ENCODE assay signal across 2 cellular contexts in genomic region chr4:41207330-41207831, GRCh38.
A peak's percentile ranks its signal among the peaks of the same experiment; 100 is the strongest.
TF ChIP-seq lines count a peak whose summit lies in the region.

No MANE protein-coding gene starts in this region.

TF ChIP-seq in HCT116, 20 proteins besides CTCF, POLR2A, EP300 and RAD21:
- TF ChIP-seq ATF3 (IDR thresholded peaks at IDR 0.05): no peak
- TF ChIP-seq SIN3A (IDR thresholded peaks at IDR 0.05; ENCODE audit: low read depth): no peak
- TF ChIP-seq SRF (IDR thresholded peaks at IDR 0.05; ENCODE audit: low read depth): no peak
- no peak for TF ChIP-seq TCF7L2 (IDR thresholded peaks at IDR 0.05; ENCODE audit: borderline replicate concordance, extremely low read depth, insufficient read depth, insufficient read length)
- no peak for TF ChIP-seq ZFX (IDR thresholded peaks at IDR 0.05)
- no peak for TF ChIP-seq CEBPB (IDR thresholded peaks at IDR 0.05; ENCODE audit: low read depth)
- TF ChIP-seq ELF1 (IDR thresholded peaks at IDR 0.05; ENCODE audit: borderline replicate concordance, low read depth): no peak
- no peak for TF ChIP-seq REST (IDR thresholded peaks at IDR 0.05; ENCODE audit: low read depth)
- no peak for TF ChIP-seq SP1 (IDR thresholded peaks at IDR 0.05; ENCODE audit: low read depth)
- no peak for TF ChIP-seq POLR2AphosphoS5 (IDR thresholded peaks at IDR 0.05; ENCODE audit: low read depth, low read length)
- TF ChIP-seq EGR1 (IDR thresholded peaks at IDR 0.05; ENCODE audit: low read depth): no peak

TF ChIP-seq in K562, 482 proteins besides CTCF, POLR2A, EP300 and RAD21 (continues in another document):
- TF ChIP-seq PURB (CRISPR knock-in tag; IDR thresholded peaks at IDR 0.05; ENCODE audit: low read depth): no peak
- TF ChIP-seq ZMIZ1 (IDR thresholded peaks at IDR 0.05; ENCODE audit: low read depth in 2 of 2, low read length in 2 of 2): no peak
- TF ChIP-seq USF2 (CRISPR knock-in tag; IDR thresholded peaks at IDR 0.05): no peak
- no peak for TF ChIP-seq ATF6 (CRISPR knock-in tag; IDR thresholded peaks at IDR 0.05)
- TF ChIP-seq STAT6 (CRISPR knock-in tag; IDR thresholded peaks at IDR 0.05): no peak
- peak; percentile 11 for TF ChIP-seq PRDM10 (IDR thresholded peaks at IDR 0.05; ENCODE audit: partially characterized antibody)
- TF ChIP-seq JUND (IDR thresholded peaks at IDR 0.05; ENCODE audit: borderline replicate concordance, low read depth, low read length): peak; percentile 44; the same call in 1 of the 2 replicates
- TF ChIP-seq JUND (tag; IDR thresholded peaks at IDR 0.05; ENCODE audit: borderline replicate concordance, low read depth, low read length): peak; percentile 69; the same call in 1 of the 3 replicates
- no peak for TF ChIP-seq ZNF384 (IDR thresholded peaks at IDR 0.05; ENCODE audit: low read depth, low read length)
- TF ChIP-seq ZKSCAN3 (CRISPR knock-in tag; IDR thresholded peaks at IDR 0.05): no peak
- no peak for TF ChIP-seq LEF1 (IDR thresholded peaks at IDR 0.05)
- no peak for TF ChIP-seq PHB2 (IDR thresholded peaks at IDR 0.05; ENCODE audit: low read depth)
- TF ChIP-seq WHSC1 (IDR thresholded peaks at IDR 0.05; ENCODE audit: low read length): no peak
- no peak for TF ChIP-seq SAFB2 (IDR thresholded peaks at IDR 0.05; ENCODE audit: borderline replicate concordance, low read depth, low read length, severe bottlenecking)
- no peak for TF ChIP-seq MCM5 (IDR thresholded peaks at IDR 0.05; ENCODE audit: low read depth)
- TF ChIP-seq TGIF2 (CRISPR knock-in tag; IDR thresholded peaks at IDR 0.05): no peak
- TF ChIP-seq ATF3 (IDR thresholded peaks at IDR 0.05): peak; percentile 26; the same call in 1 of the 2 replicates
- TF ChIP-seq ATF3 (CRISPR knock-in tag; conservative IDR thresholded peaks at IDR 0.05): no peak
- TF ChIP-seq ZNF165 (CRISPR knock-in tag; IDR thresholded peaks at IDR 0.05; ENCODE audit: borderline replicate concordance): no peak
- no peak for TF ChIP-seq ZNF639 (CRISPR knock-in tag; conservative IDR thresholded peaks at IDR 0.05 in 1 of 2, IDR thresholded peaks at IDR 0.05 in 1 of 2)
- TF ChIP-seq ILF3 (IDR thresholded peaks at IDR 0.05; ENCODE audit: borderline replicate concordance): no peak
- no peak for TF ChIP-seq ETV6 (IDR thresholded peaks at IDR 0.05; ENCODE audit: borderline replicate concordance in 1 of 2, low read depth in 2 of 2, low read length in 1 of 2)
- TF ChIP-seq ETV6 (CRISPR knock-in tag; IDR thresholded peaks at IDR 0.05; ENCODE audit: borderline replicate concordance): no peak
- TF ChIP-seq DIDO1 (tag; IDR thresholded peaks at IDR 0.05; ENCODE audit: low read depth): no peak
- no peak for TF ChIP-seq NEUROD1 (IDR thresholded peaks at IDR 0.05; ENCODE audit: borderline replicate concordance, low read depth, low read length, partially characterized antibody)
- TF ChIP-seq L3MBTL2 (IDR thresholded peaks at IDR 0.05): peak; percentile 29; the same call in 1 of the 2 replicates
- TF ChIP-seq ZNF174 (CRISPR knock-in tag; IDR thresholded peaks at IDR 0.05): no peak
- no peak for TF ChIP-seq HNRNPK (IDR thresholded peaks at IDR 0.05; ENCODE audit: low read depth, low read length, poor library complexity, severe bottlenecking)
- TF ChIP-seq TAF7 (tag; IDR thresholded peaks at IDR 0.05): no peak
- TF ChIP-seq CEBPZ (IDR thresholded peaks at IDR 0.05; ENCODE audit: borderline replicate concordance, low read depth, low read length): no peak
- TF ChIP-seq VEZF1 (CRISPR knock-in tag; IDR thresholded peaks at IDR 0.05): no peak
- TF ChIP-seq OTX1 (CRISPR knock-in tag; IDR thresholded peaks at IDR 0.05): no peak
- no peak for TF ChIP-seq MTF1 (CRISPR knock-in tag; IDR thresholded peaks at IDR 0.05; ENCODE audit: borderline replicate concordance)
